Comparison of ENCODE assay signal across 8 cellular contexts in genomic region chr21:26840912-26841311, GRCh38. TPM values are rescaled to one million over a fixed set of nuclear protein-coding genes. Genes with fewer than 3 reads are reported as not detected.
DNase-seq lines count a peak whose midpoint lies in the region; ATAC-seq, FAIRE-seq and TF ChIP-seq lines count a peak whose summit lies in the region.

No MANE protein-coding gene starts in this region.

- H3K9me3 ChIP-seq in BLaER1: peaks cover 44% of the 10 kb centered on the region
- H3K9me3 ChIP-seq in osteoblast (ENCODE audit: low read depth, low read length): no peaks in the 10 kb centered on the region
- no peaks in the 10 kb centered on the region for H3K9me3 ChIP-seq in kidney (ENCODE audit: control insufficient read depth in 1 of 2, low read length in 2 of 2)

- H3K4me1 ChIP-seq in BLaER1: peaks cover 41% of the 10 kb centered on the region
- H3K4me1 ChIP-seq in osteoblast (ENCODE audit: insufficient read depth, low read length): peaks cover 37% of the 10 kb centered on the region
- H3K4me1 ChIP-seq in kidney (ENCODE audit: control insufficient read depth in 1 of 2, insufficient read depth in 1 of 2, low read depth in 1 of 2, low read length in 2 of 2): peaks cover 12 to 13% of the 10 kb centered on the region in 2 donors

- intact Hi-C loops in kidney (cut with DNase I): loop anchor here (10.0 kb wide), 1 partner anchor 1904 kb away; no protein-coding TSS in a partner anchor

- peak overlapping the region; percentile 55 for H3K4me2 ChIP-seq in BLaER1
- H3K4me2 ChIP-seq in osteoblast (ENCODE audit: insufficient read depth, low read length): peak overlapping the region; percentile 91

- no peak overlapping the region for H2AFZ ChIP-seq in osteoblast (ENCODE audit: low read length)

- H3K9ac ChIP-seq in BLaER1 (no peak overlapping the region), kidney (ENCODE audit: low read length in 2 of 2) (no peak overlapping the region)

- H3K36me3 ChIP-seq in BLaER1: peaks cover 32% of the 10 kb centered on the region
- H3K36me3 ChIP-seq in osteoblast (ENCODE audit: insufficient read depth, low read length): peaks cover 79% of the 10 kb centered on the region
- peaks cover 45 to 61% of the 10 kb centered on the region in 2 donors for H3K36me3 ChIP-seq in kidney (ENCODE audit: control insufficient read depth in 1 of 2, insufficient read depth in 2 of 2, low read length in 2 of 2)

- H3K4me3 ChIP-seq in BLaER1: no peak overlapping the region
- peak overlapping the region; percentile 94 for H3K4me3 ChIP-seq in osteoblast (ENCODE audit: insufficient read depth, low read length)
- H3K4me3 ChIP-seq in kidney (ENCODE audit: low read length in 2 of 2): no peak overlapping the region

- ATAC-seq in esophagus mucosa (peak; percentile 27), GM18870 (IDR thresholded peaks at IDR 0.05; ENCODE audit: unreplicated experiment) (no peak)

- DNase-seq in NCI-H446 (lab: John Stamatoyannopoulos, UW) (peak; percentile 65 to 82), osteoblast (ENCODE audit: insufficient read length, low spot score, missing footprints) (peak; percentile 71), NCI-H345 treated with DMSO at 0.1 percent for 48 hours (lab: John Stamatoyannopoulos, UW; ENCODE audit: unreplicated experiment) (no peak), kidney (no peak), NCI-H187 (lab: John Stamatoyannopoulos, UW) (no peak)

- H4K20me1 ChIP-seq in BLaER1 (no peaks in the 10 kb centered on the region), osteoblast (ENCODE audit: insufficient read depth, low read length) (peaks cover 80% of the 10 kb centered on the region)

- H3K27me3 ChIP-seq in BLaER1 (no peaks in the 10 kb centered on the region), osteoblast (ENCODE audit: insufficient read depth, low read length) (no peaks in the 10 kb centered on the region)

- H3K79me2 ChIP-seq in osteoblast (ENCODE audit: insufficient read depth, low read length): peaks cover 48% of the 10 kb centered on the region

- FAIRE-seq in kidney (lab: Jason Lieb, UNC): no peak

- H3K27ac ChIP-seq in BLaER1 (no peak overlapping the region), osteoblast (ENCODE audit: low read depth, low read length) (peak overlapping the region; percentile 89), kidney (ENCODE audit: low read depth in 2 of 2, low read length in 2 of 2) (no peak overlapping the region)

- TF ChIP-seq CTCF in osteoblast (IDR thresholded peaks at IDR 0.05; ENCODE audit: extremely low read depth, low read depth, low read length) (peak; percentile 14), kidney (IDR thresholded peaks at IDR 0.05; ENCODE audit: borderline replicate concordance, extremely low read depth, insufficient read depth) (no peak)

RNA-seq across cellular contexts. Expression of gene ADAMTS1, which starts 4.3 kb away (rescaled TPM):
- total RNA-seq in esophagus mucosa (7.9 TPM), osteoblast (182 and 243 TPM in 2 replicates), kidney (343 TPM)
- 16.0 TPM for polyA plus RNA-seq in kidney (ENCODE audit: insufficient read depth, low read depth, low replicate concordance)

Comparison
In these comparisons a context has a peak if more than half of its experiments do, and no peak if none do; other contexts are left out.
1. DNase-seq: peak in NCI-H446 (2 of 2) and osteoblast (single experiment); none in NCI-H345 treated with DMSO at 0.1 percent for 48 hours (single experiment), kidney (single experiment) and NCI-H187 (0 of 2).
2. RNA of gene ADAMTS1, which starts 4.3 kb away (total RNA-seq): 343 TPM in kidney (single experiment) and 182 to 243 TPM in osteoblast; 7.9 TPM in esophagus mucosa (single experiment); every median in the first group is over 10 times any median in the second.